ENCODE assay signal across 8 cellular contexts in genomic region chr9:137276757-137277328, GRCh38. TPM values are rescaled to one million over a fixed set of nuclear protein-coding genes. Genes with fewer than 3 reads are reported as not detected.
DNase-seq lines count a peak whose midpoint lies in the region; ATAC-seq and TF ChIP-seq lines count a peak whose summit lies in the region.

No MANE protein-coding gene starts in this region.

- H3K36me3 Mint-ChIP-seq in naive B cell: no peaks in the 10 kb centered on the region

- no peaks in the 10 kb centered on the region for H3K9me3 Mint-ChIP-seq in naive B cell

- H3K9ac ChIP-seq in SK-N-MC (ENCODE audit: insufficient read length): peak overlapping the region; percentile 73

- no peaks in the 10 kb centered on the region for H3K27me3 Mint-ChIP-seq in naive B cell

- H3K27ac ChIP-seq in SK-N-MC: peak overlapping the region; percentile 82

- no peak for TF ChIP-seq POLR2A in erythroblast (IDR thresholded peaks at IDR 0.05; ENCODE audit: low read length)

- peaks cover 28 to 38% (median 32%) of the 10 kb centered on the region in 3 donors for H3K4me1 Mint-ChIP-seq in naive B cell

- H3K9me3 ChIP-seq in SK-N-MC (ENCODE audit: low read depth, low read length): no peaks in the 10 kb centered on the region

- H3K4me3 Mint-ChIP-seq in naive B cell: peak overlapping the region; percentile 87 to 95 (median 90)

- H3K4me3 ChIP-seq in SK-N-MC: peak overlapping the region; percentile 24

- peak overlapping the region in 5 of 6 donors; percentile 89 to 96 (median 90) for H3K27ac Mint-ChIP-seq in naive B cell

- no peaks in the 10 kb centered on the region; the same call in 1 of the 2 replicates for H3K36me3 ChIP-seq in SK-N-MC (ENCODE audit: insufficient read depth, low read length)

- DNase-seq in NCI-H82 (lab: John Stamatoyannopoulos, UW): peak; percentile 32
- DNase-seq in NCI-H82 treated with DMSO at 0.1 percent for 48 hours (lab: John Stamatoyannopoulos, UW; ENCODE audit: unreplicated experiment): no peak
- no peak for DNase-seq in SK-N-MC (ENCODE audit: low read depth, low spot score)
- peak; percentile 50 to 66 for DNase-seq in erythroblast (lab: John Stamatoyannopoulos, UW)
- no peak for DNase-seq in naive B cell
- no peak for DNase-seq in NCI-H446 (lab: John Stamatoyannopoulos, UW)
- no peak for DNase-seq in NCI-H524 treated with DMSO at 0.1 percent for 48 hours (lab: John Stamatoyannopoulos, UW)
- DNase-seq in NCI-H526 treated with DMSO at 0.1 percent for 48 hours (lab: John Stamatoyannopoulos, UW): no peak

- ATAC-seq in naive B cell (ENCODE audit: low read depth in 2 of 2): peak in 1 of 2 donors; percentile 14

RNA-seq across cellular contexts. Expression of gene TOR4A, which starts 0.7 kb away (rescaled TPM):
- 1 to 10 TPM; 2.4 to 6.2 (median 4.1) TPM for polyA plus RNA-seq in naive B cell (ENCODE audit: low read depth in 6 of 6)

RNA-seq across cellular contexts. Expression of gene NELFB, which starts 21.7 kb away (rescaled TPM):
- 10 to 100 TPM; 23.5 to 37.8 (median 27.2) TPM for polyA plus RNA-seq in naive B cell (ENCODE audit: low read depth in 6 of 6)

RNA-seq across cellular contexts. Expression of gene NRARP, which starts 25.2 kb away (rescaled TPM):
- under 1 TPM in 1 of 6 donors, not detected in 5; 0.37 TPM for polyA plus RNA-seq in naive B cell (ENCODE audit: low read depth in 6 of 6)

RNA-seq across cellular contexts. Expression of gene STPG3, which starts 25.8 kb away (rescaled TPM):
- polyA plus RNA-seq in naive B cell (ENCODE audit: low read depth in 6 of 6): not detected

RNA-seq across cellular contexts. Expression of gene TUBB4B, which starts 35.8 kb away (rescaled TPM):
- polyA plus RNA-seq in naive B cell (ENCODE audit: low read depth in 6 of 6): 10 to 100 TPM; 22.7 to 53.2 (median 40.2) TPM

Comparison
In these comparisons a context has a peak if more than half of its experiments do, and no peak if none do; other contexts are left out.
1. DNase-seq: peak in NCI-H82 (single experiment) and erythroblast (2 of 2); none in NCI-H82 treated with DMSO at 0.1 percent for 48 hours (single experiment), SK-N-MC (single experiment), naive B cell (single experiment), NCI-H446 (0 of 2), NCI-H524 treated with DMSO at 0.1 percent for 48 hours (single experiment) and NCI-H526 treated with DMSO at 0.1 percent for 48 hours (single experiment).